ENCODE assay signal across 2 cellular contexts in the genomic region with DNA sequence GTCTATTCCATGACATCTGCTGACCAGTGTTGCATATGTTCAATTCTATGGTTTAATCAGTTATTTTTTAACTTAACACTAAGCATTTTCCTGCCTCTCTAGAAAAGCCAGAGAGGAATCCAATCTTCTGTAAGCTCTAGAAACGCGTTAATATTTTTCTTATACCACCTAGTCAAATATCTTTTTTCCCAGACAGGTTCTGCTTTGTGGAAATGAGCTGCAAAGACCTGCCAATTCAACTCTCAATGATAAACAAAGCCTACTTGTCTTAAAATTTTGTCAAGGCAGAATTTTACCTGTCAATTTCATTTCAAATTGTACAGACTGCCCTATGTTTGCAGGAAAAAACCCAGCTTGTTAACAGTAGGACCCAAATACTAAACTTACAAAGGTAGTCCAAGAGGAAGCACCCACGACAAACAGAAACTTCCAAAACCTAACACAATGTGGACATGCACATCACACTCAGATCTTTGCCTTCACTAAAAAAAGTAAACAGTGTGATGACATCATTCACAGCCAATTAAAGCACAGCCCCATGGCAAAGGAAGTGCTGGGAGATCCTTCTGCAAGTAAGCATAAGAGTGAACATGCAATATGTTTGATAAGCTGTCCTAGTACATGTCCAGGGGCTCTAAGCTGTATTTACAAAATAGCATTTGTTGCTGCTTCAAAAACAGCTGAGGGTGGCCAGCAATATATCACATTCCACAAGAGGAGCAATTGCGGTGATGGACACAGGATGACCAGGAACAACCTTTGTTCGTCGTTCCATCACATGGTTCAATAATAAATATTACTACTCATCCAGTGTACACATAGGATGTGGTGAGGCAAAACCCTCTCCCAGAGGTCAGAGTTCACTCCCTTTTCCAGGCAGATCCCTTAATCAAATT.
A peak's percentile ranks its signal among the peaks of the same experiment; 100 is the strongest.
TF ChIP-seq lines count a peak whose summit lies in the region.

No MANE protein-coding gene starts in this region.

TF ChIP-seq in IMR-90, 13 proteins besides CTCF, POLR2A, EP300 and RAD21:
- TF ChIP-seq CEBPB (IDR thresholded peaks at IDR 0.05; ENCODE audit: low read depth, low read length), result peak; percentile 33; the same call in 1 of the 2 replicates
- TF ChIP-seq MXI1 (IDR thresholded peaks at IDR 0.05; ENCODE audit: borderline replicate concordance, low read depth, low read length), result no peak
TF ChIP-seq in IMR-90: peak in this region for 1.

TF ChIP-seq in GM12878, 131 proteins besides CTCF, POLR2A, EP300 and RAD21:
- TF ChIP-seq ATF7 (IDR thresholded peaks at IDR 0.05; ENCODE audit: low read depth) (peak; percentile 67), FOS (IDR thresholded peaks at IDR 0.05; ENCODE audit: borderline replicate concordance, extremely low read depth, insufficient read length) (no peak)
